34 cellular contexts compared by ENCODE assay signal in the genomic region with DNA sequence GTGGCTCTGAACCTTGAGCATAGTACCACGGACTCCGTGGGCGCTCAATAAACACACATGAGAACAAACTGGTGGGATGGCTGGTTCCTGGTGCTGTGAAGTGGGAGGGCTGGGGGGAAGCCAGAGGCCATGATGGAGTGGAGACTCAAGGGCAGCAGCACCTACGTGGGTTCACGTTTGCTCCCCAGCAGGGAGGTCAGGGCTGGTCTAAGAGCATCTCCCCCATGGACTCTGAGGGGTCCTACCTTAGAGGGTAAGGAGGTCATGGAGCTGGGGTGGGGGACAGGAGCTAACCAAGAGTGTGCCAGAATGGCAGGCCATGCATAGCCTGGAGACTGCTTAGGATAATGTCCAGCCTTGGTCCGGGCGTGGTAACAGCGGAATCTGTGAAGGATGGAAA.
"Had no signal": no experiment of that assay in that cellular context is flagged by ENCODE, and none has a peak within 500 bp of the region (broad histone marks: within the 10 kb centered on the region; RNA-seq: fewer than 3 reads in every experiment).

No MANE protein-coding gene starts in this region.

- H3K36me3 ChIP-seq: brain microvascular endothelial cell, esophagus squamous epithelium, left lung, lower lobe of right lung, neutrophil, pancreas, thoracic aorta, vagina had no signal

- H3K27ac Mint-ChIP-seq: activated naive CD4-positive, alpha-beta T cell treated with anti-CD3 and anti-CD28 coated beads, Interleukin-2, amount 10 ng/mL, durations not matched to agents 7 days and 5 days; activated naive CD8-positive, alpha-beta T cell treated with anti-CD3 and anti-CD28 coated beads, Interleukin-2, amount 10 ng/mL, durations not matched to agents 7 days and 5 days; activated T-cell treated with anti-CD3 and anti-CD28 coated beads, Interleukin-2, amount 50 U/mL, for 24 hours; natural killer cell; T-helper 1 cell treated with Interleukin-12 subunit alpha and Interleukin-12 subunit beta and Interleukin-4 antibody, amounts not matched to agents 30 μg/mL and 1 μg/mL, for 36 hours had no signal

- H3K4me1 ChIP-seq: esophagus squamous epithelium, left lung, lower lobe of right lung, pancreas, psoas muscle, vagina had no signal

- H3K36me3 Mint-ChIP-seq: activated naive CD4-positive, alpha-beta T cell treated with anti-CD3 and anti-CD28 coated beads, Interleukin-2, amount 10 ng/mL, durations not matched to agents 7 days and 5 days; activated naive CD8-positive, alpha-beta T cell treated with anti-CD3 and anti-CD28 coated beads, Interleukin-2, amount 10 ng/mL, durations not matched to agents 7 days and 5 days; natural killer cell had no signal

- H3K27me3 ChIP-seq: brain microvascular endothelial cell, left lung, pancreas, vagina had no signal

- FAIRE-seq: astrocyte, colon, endometrium, pancreas, TTC549 had no signal

- H3K9me3 ChIP-seq: esophagus squamous epithelium, left lung, lower lobe of right lung, neutrophil, pancreas, psoas muscle, thoracic aorta, vagina had no signal

- H3K9me3 Mint-ChIP-seq: activated naive CD4-positive, alpha-beta T cell treated with anti-CD3 and anti-CD28 coated beads, Interleukin-2, amount 10 ng/mL, durations not matched to agents 7 days and 5 days; activated naive CD8-positive, alpha-beta T cell treated with anti-CD3 and anti-CD28 coated beads, Interleukin-2, amount 10 ng/mL, durations not matched to agents 7 days and 5 days; activated T-cell treated with anti-CD3 and anti-CD28 coated beads, Interleukin-2, amount 50 U/mL, for 24 hours; natural killer cell; T-helper 1 cell treated with Interleukin-12 subunit alpha and Interleukin-12 subunit beta and Interleukin-4 antibody, amounts not matched to agents 30 μg/mL and 1 μg/mL, for 36 hours had no signal

- H3K4me3 Mint-ChIP-seq: activated naive CD4-positive, alpha-beta T cell treated with anti-CD3 and anti-CD28 coated beads, Interleukin-2, amount 10 ng/mL, durations not matched to agents 7 days and 5 days; activated naive CD8-positive, alpha-beta T cell treated with anti-CD3 and anti-CD28 coated beads, Interleukin-2, amount 10 ng/mL, durations not matched to agents 7 days and 5 days; activated T-cell treated with anti-CD3 and anti-CD28 coated beads, Interleukin-2, amount 50 U/mL, for 24 hours; natural killer cell; T-helper 1 cell treated with Interleukin-12 subunit alpha and Interleukin-12 subunit beta and Interleukin-4 antibody, amounts not matched to agents 30 μg/mL and 1 μg/mL, for 36 hours had no signal

- DNase-seq: activated CD4-positive, alpha-beta T cell treated with anti-CD3 and anti-CD28 coated beads for 48 hours; activated CD4-positive, alpha-beta T cell treated with anti-CD3 and anti-CD28 coated beads, Interleukin-2, amount 50 U/mL, for 48 hours; activated CD8-positive, alpha-beta memory T cell treated with anti-CD3 and anti-CD28 coated beads, Interleukin-2, amount 50 U/mL, for 48 hours; activated gamma-delta T cell; activated naive CD4-positive, alpha-beta T cell treated with anti-CD3 and anti-CD28 coated beads, Interleukin-2, amount 10 ng/mL, durations not matched to agents 7 days and 5 days; activated naive CD8-positive, alpha-beta T cell treated with anti-CD3 and anti-CD28 coated beads, Interleukin-2, amount 10 ng/mL, durations not matched to agents 7 days and 5 days; activated T-cell treated with anti-CD3 and anti-CD28 coated beads, Interleukin-2, amount 50 U/mL, for 24 hours; brain microvascular endothelial cell; central memory CD4-positive, alpha-beta T cell; dermis blood vessel endothelial cell; effector CD4-positive, alpha-beta T cell; esophagus squamous epithelium; foreskin melanocyte; kidney glomerular epithelial cell; left lung; lower lobe of right lung; mesenchymal stem cell; natural killer cell; psoas muscle; stimulated activated naive CD4-positive, alpha-beta T cell; SW 1271; T-helper 9 cell; trophoblast cell had no signal

- H3K27ac ChIP-seq: brain microvascular endothelial cell, epithelial cell of prostate, esophagus squamous epithelium, left lung, lower lobe of right lung, neutrophil, pancreas, psoas muscle, thoracic aorta, vagina, VCaP had no signal

- H3K4me3 ChIP-seq: esophagus squamous epithelium, left lung, lower lobe of right lung, pancreas, psoas muscle, thoracic aorta, vagina had no signal

- H3K4me1 Mint-ChIP-seq: activated naive CD4-positive, alpha-beta T cell treated with anti-CD3 and anti-CD28 coated beads, Interleukin-2, amount 10 ng/mL, durations not matched to agents 7 days and 5 days; activated naive CD8-positive, alpha-beta T cell treated with anti-CD3 and anti-CD28 coated beads, Interleukin-2, amount 10 ng/mL, durations not matched to agents 7 days and 5 days; natural killer cell had no signal
